ENCODE assay signal across 8 cellular contexts in the genomic region with DNA sequence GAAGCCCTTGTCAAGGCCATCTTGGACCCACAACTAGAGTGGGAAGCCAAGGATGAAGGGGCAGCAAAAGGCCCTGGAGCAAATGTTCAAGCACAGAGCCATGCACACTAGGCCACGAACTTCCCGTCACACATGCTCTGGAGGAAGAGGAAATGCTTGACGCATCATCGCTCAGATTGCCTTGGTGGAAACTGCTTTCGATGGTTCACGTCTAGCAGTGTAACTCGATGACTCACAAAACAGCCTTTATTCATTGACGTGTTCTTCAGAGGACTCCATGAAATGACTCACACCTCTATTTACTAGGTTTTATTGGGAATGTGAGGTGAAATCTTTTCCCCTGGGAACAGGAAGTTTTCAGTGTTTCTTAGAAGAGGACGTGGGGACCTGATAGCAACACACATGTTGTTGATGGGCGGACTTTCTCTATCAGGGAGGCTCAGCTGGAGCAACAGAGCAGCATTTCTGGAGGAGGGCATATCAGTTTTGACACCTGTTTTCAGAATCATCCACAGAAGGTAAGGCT.
DNase-seq lines count a peak whose midpoint lies in the region; ATAC-seq, FAIRE-seq and TF ChIP-seq lines count a peak whose summit lies in the region.

No MANE protein-coding gene starts in this region.

- FAIRE-seq in urothelium cell line (lab: Jason Lieb, UNC) = no peak

- H3K36me3 ChIP-seq in left ventricle myocardium inferior (no peaks in the 10 kb centered on the region), right atrium auricular region (no peaks in the 10 kb centered on the region)

- H3K4me3 ChIP-seq in left ventricle myocardium inferior (no peak overlapping the region), right atrium auricular region (no peak overlapping the region)

- POLR2A ChIA-PET in activated B cell treated with CpG ODN at 0.5 μM for 24 hours (lab: Charles Lee) = no interaction called here

- H3K4me1 Mint-ChIP-seq in activated B cell treated with CpG ODN at 0.5 μM for 24 hours = peaks cover 7% of the 10 kb centered on the region

- ATAC-seq in Right ventricle myocardium inferior (peak; percentile 64), activated B cell treated with CpG ODN at 0.5 μM for 24 hours (ENCODE audit: low read depth) (peak; percentile 67), HG03175 (IDR thresholded peaks at IDR 0.05; ENCODE audit: unreplicated experiment) (no peak)

- TF ChIP-seq CTCF in left ventricle myocardium inferior (IDR thresholded peaks at IDR 0.05; ENCODE audit: borderline replicate concordance) (no peak), activated B cell treated with CpG ODN at 0.5 μM for 24 hours (IDR thresholded peaks at IDR 0.05) (no peak), right atrium auricular region (IDR thresholded peaks at IDR 0.05) (no peak)

- H3K27me3 Mint-ChIP-seq in activated B cell treated with CpG ODN at 0.5 μM for 24 hours = peaks cover 8% of the 10 kb centered on the region

- CTCF ChIA-PET in activated B cell treated with CpG ODN at 0.5 μM for 24 hours (lab: Charles Lee) = no interaction called here

- H3K27me3 ChIP-seq in left ventricle myocardium inferior (ENCODE audit: low read depth) (peaks cover 5% of the 10 kb centered on the region), right atrium auricular region (no peaks in the 10 kb centered on the region)

- H3K27ac ChIP-seq in left ventricle myocardium inferior (replicated peaks) = no peak overlapping the region
- H3K27ac ChIP-seq in right atrium auricular region = no peak overlapping the region

- H3K9me3 Mint-ChIP-seq in activated B cell treated with CpG ODN at 0.5 μM for 24 hours = no peaks in the 10 kb centered on the region

- H3K36me3 Mint-ChIP-seq in activated B cell treated with CpG ODN at 0.5 μM for 24 hours (ENCODE audit: low read depth) = no peaks in the 10 kb centered on the region

- H3K4me3 Mint-ChIP-seq in activated B cell treated with CpG ODN at 0.5 μM for 24 hours = no peak overlapping the region

- no peak overlapping the region for H3K27ac Mint-ChIP-seq in activated B cell treated with CpG ODN at 0.5 μM for 24 hours

- intact Hi-C loops in Right ventricle myocardium inferior (cut with DNase I) (no loop called here), left ventricle myocardium inferior (cut with micrococcal nuclease) (no loop called here), activated B cell treated with CpG ODN at 0.5 μM for 24 hours (cut with micrococcal nuclease) (no loop called here)

- no peaks in the 10 kb centered on the region for H3K9me3 ChIP-seq in left ventricle myocardium inferior (replicated peaks)
- no peaks in the 10 kb centered on the region for H3K9me3 ChIP-seq in right atrium auricular region

- no peak for DNase-seq in Right ventricle myocardium inferior (ENCODE audit: missing footprints)
- DNase-seq in left ventricle myocardium inferior = no peak
- no peak for DNase-seq in activated B cell treated with CpG ODN at 0.5 μM for 24 hours
- DNase-seq in right atrium auricular region (ENCODE audit: low spot score) = peak; percentile 70
- DNase-seq in urothelium cell line (ENCODE audit: low spot score) = peak; percentile 79
- no peak for DNase-seq in NCI-H345 treated with DMSO at 0.1 percent for 48 hours (lab: John Stamatoyannopoulos, UW; ENCODE audit: unreplicated experiment)
- no peak for DNase-seq in DMS 273 (lab: John Stamatoyannopoulos, UW; ENCODE audit: unreplicated experiment)

- H3K4me1 ChIP-seq in left ventricle myocardium inferior (no peaks in the 10 kb centered on the region), right atrium auricular region (no peaks in the 10 kb centered on the region)

Comparison
In these comparisons a context has a peak if more than half of its experiments do, and no peak if none do; other contexts are left out.
1. DNase-seq: peak in right atrium auricular region (single experiment) and urothelium cell line (single experiment); none in Right ventricle myocardium inferior (single experiment), left ventricle myocardium inferior (single experiment), activated B cell treated with CpG ODN at 0.5 μM for 24 hours (single experiment), NCI-H345 treated with DMSO at 0.1 percent for 48 hours (single experiment) and DMS 273 (single experiment).